ENCODE assay signal across 11 cellular contexts in the genomic region with DNA sequence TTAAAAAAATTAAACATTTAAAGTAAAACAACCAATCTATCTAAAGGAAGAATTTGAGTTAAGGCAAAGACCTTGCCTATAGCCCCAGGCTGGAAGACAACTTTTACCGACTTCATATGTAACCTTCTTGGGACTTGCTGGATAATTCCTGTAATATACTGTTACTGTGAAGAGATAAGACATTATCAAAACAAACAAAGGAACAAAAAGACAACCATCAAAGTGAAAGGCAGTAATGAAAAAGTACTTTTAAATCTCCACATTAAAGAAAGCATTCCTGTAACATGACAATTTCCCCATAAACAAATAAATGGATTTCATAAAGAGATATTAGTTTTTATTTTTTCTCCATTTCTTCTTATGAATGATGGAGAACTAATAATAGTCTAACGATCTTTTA. TPM values are rescaled to one million over a fixed set of nuclear protein-coding genes. Genes with fewer than 3 reads are reported as not detected.
DNase-seq lines count a peak whose midpoint lies in the region; ATAC-seq and TF ChIP-seq lines count a peak whose summit lies in the region.
"Had no signal": no experiment of that assay in that cellular context is flagged by ENCODE, and none has a peak within 500 bp of the region (broad histone marks: within the 10 kb centered on the region; RNA-seq: fewer than 3 reads in every experiment).

No MANE protein-coding gene starts in this region.

- peaks cover 61% of the 10 kb centered on the region for H3K4me1 Mint-ChIP-seq in CD4-positive, alpha-beta T cell (ENCODE audit: low read depth)
- H3K4me1 Mint-ChIP-seq in naive thymus-derived CD4-positive, alpha-beta T cell: peaks cover 38 to 65% (median 58%) of the 10 kb centered on the region in 7 donors
- H3K4me1 Mint-ChIP-seq in WTC11: peaks cover 32% of the 10 kb centered on the region

- no peaks in the 10 kb centered on the region for H3K27me3 ChIP-seq in CD4-positive, alpha-beta T cell (ENCODE audit: control insufficient read depth, insufficient read depth, low read length)
- H3K27me3 ChIP-seq in HUES6 (ENCODE audit: control insufficient read depth, insufficient read depth, low read length): no peaks in the 10 kb centered on the region
- H3K27me3 ChIP-seq in adipocyte (replicated peaks; ENCODE audit: control insufficient read depth, insufficient read depth, low read length): no peaks in the 10 kb centered on the region
- H3K27me3 ChIP-seq in naive thymus-derived CD4-positive, alpha-beta T cell (ENCODE audit: control insufficient read depth in 2 of 2, insufficient read depth in 2 of 2, low read length in 2 of 2): no peaks in the 10 kb centered on the region

- H3K4me1 ChIP-seq in HUES6 (ENCODE audit: control insufficient read depth, insufficient read depth, low read length): peaks cover 14% of the 10 kb centered on the region
- H3K4me1 ChIP-seq in adipocyte (ENCODE audit: control insufficient read depth, insufficient read depth, low read length): peaks cover 12% of the 10 kb centered on the region
- peaks cover 6 to 27% of the 10 kb centered on the region in 2 donors for H3K4me1 ChIP-seq in naive thymus-derived CD4-positive, alpha-beta T cell (ENCODE audit: control insufficient read depth in 2 of 2, insufficient read depth in 2 of 2, low read length in 2 of 2)

- H3K9me3 ChIP-seq in CD4-positive, alpha-beta T cell (ENCODE audit: control insufficient read depth, low read length): no peaks in the 10 kb centered on the region
- H3K9me3 ChIP-seq in HUES6 (ENCODE audit: control insufficient read depth, insufficient read depth, low read depth, low read length): no peaks in the 10 kb centered on the region
- H3K9me3 ChIP-seq in adipocyte (ENCODE audit: control insufficient read depth, low read length): no peaks in the 10 kb centered on the region
- H3K9me3 ChIP-seq in naive thymus-derived CD4-positive, alpha-beta T cell (ENCODE audit: control insufficient read depth in 2 of 3, low read length in 3 of 3): no peaks in the 10 kb centered on the region

- no peaks in the 10 kb centered on the region for H3K36me3 ChIP-seq in HUES6 (ENCODE audit: control insufficient read depth, insufficient read depth, low read length)
- peaks cover 2% of the 10 kb centered on the region for H3K36me3 ChIP-seq in adipocyte (ENCODE audit: control insufficient read depth, insufficient read depth, low read length, severe bottlenecking)
- peaks cover 0 to 6% (median 0%) of the 10 kb centered on the region in 3 experiments for H3K36me3 ChIP-seq in naive thymus-derived CD4-positive, alpha-beta T cell (ENCODE audit: control insufficient read depth in 2 of 3, insufficient read depth in 3 of 3, low read length in 3 of 3)

- H3K4me3 Mint-ChIP-seq in CD4-positive, alpha-beta T cell: peak overlapping the region; percentile 92
- peak overlapping the region; percentile 14 to 97 (median 82) for H3K4me3 Mint-ChIP-seq in naive thymus-derived CD4-positive, alpha-beta T cell
- H3K4me3 Mint-ChIP-seq in WTC11: no peak overlapping the region
- H3K4me3 Mint-ChIP-seq: CD8-positive, alpha-beta T cell had no signal

- in situ Hi-C loops in GM13976 (cut with MboI; ENCODE audit: low sequenced_read_pairs, unreplicated experiment): loop anchor here (25.0 kb wide), 1 partner anchor 437 kb away; no protein-coding TSS in a partner anchor

- no peak for ATAC-seq in CD4-positive, alpha-beta T cell (ENCODE audit: poor library complexity)
- no peak for ATAC-seq in naive thymus-derived CD4-positive, alpha-beta T cell
- ATAC-seq in WTC11: no peak
- no peak for ATAC-seq in HG03039 (IDR thresholded peaks at IDR 0.05; ENCODE audit: unreplicated experiment)
- ATAC-seq: CD8-positive, alpha-beta T cell; Panc1 had no signal

- intact Hi-C loops in CD4-positive, alpha-beta T cell (cut with DNase I, micrococcal nuclease): loop anchor here in 1 of 2 experiments (5.0 to 10.0 kb wide), 4 partner anchors 38 to 575 kb away; no protein-coding TSS in a partner anchor
- intact Hi-C loops in naive thymus-derived CD4-positive, alpha-beta T cell (cut with micrococcal nuclease): loop anchor here (5.0 to 10.0 kb wide), 4 partner anchors 323 to 612 kb away; partner anchors contain the start of genes CRTAP (in 1 of the 2) and GPD1L (in 1 of the 2)

- H3K27ac Mint-ChIP-seq in CD4-positive, alpha-beta T cell: peak overlapping the region; percentile 51
- peak overlapping the region in 2 of 9 donors; percentile 12 to 55 for H3K27ac Mint-ChIP-seq in naive thymus-derived CD4-positive, alpha-beta T cell
- H3K27ac Mint-ChIP-seq in WTC11: no peak overlapping the region
- H3K27ac Mint-ChIP-seq: CD8-positive, alpha-beta T cell had no signal

- H3K9me3 Mint-ChIP-seq in CD4-positive, alpha-beta T cell: no peaks in the 10 kb centered on the region
- peaks cover 0 to 1% (median 0%) of the 10 kb centered on the region in 11 donors for H3K9me3 Mint-ChIP-seq in naive thymus-derived CD4-positive, alpha-beta T cell
- peaks cover 3% of the 10 kb centered on the region; the same call in 1 of the 2 replicates for H3K9me3 Mint-ChIP-seq in WTC11
- H3K9me3 Mint-ChIP-seq: CD8-positive, alpha-beta T cell had no signal

- no peak for TF ChIP-seq CTCF in CD4-positive, alpha-beta T cell (IDR thresholded peaks at IDR 0.05)
- no peak for TF ChIP-seq CTCF in WTC11 (IDR thresholded peaks at IDR 0.05)
- TF ChIP-seq CTCF in GM13976 (IDR thresholded peaks at IDR 0.05; ENCODE audit: borderline replicate concordance, control extremely low read depth, extremely low read depth, insufficient read depth, missing control alignments): no peak

- DNase-seq in CD4-positive, alpha-beta T cell: no peak
- no peak for DNase-seq in adipocyte (ENCODE audit: low read depth)
- no peak for DNase-seq in naive thymus-derived CD4-positive, alpha-beta T cell
- no peak for DNase-seq in WTC11 (ENCODE audit: low spot score)
- DNase-seq in GM13976 (ENCODE audit: low spot score): no peak
- no peak for DNase-seq in stimulated activated CD4-positive, alpha-beta T cell treated with anti-CD3 and anti-CD28 coated beads, Interleukin-4, amount 100 ng/mL, for 1 hour
- DNase-seq: CD8-positive, alpha-beta T cell; NCI-H2171 had no signal

- CTCF ChIA-PET in CD4-positive, alpha-beta T cell (lab: Charles Lee): no interaction called here
- CTCF ChIA-PET in naive thymus-derived CD4-positive, alpha-beta T cell (lab: Charles Lee): interaction anchor here (0.7 kb wide), 1 partner anchor 25 kb away, joined by 3 read pairs; no protein-coding TSS in a partner anchor
- CTCF ChIA-PET in WTC11 (lab: Charles Lee): interaction anchor here (1.0 kb wide), 1 partner anchor 32 kb away, joined by 5 read pairs; no protein-coding TSS in a partner anchor

- H3K9ac ChIP-seq in HUES6 (ENCODE audit: low read length) (no peak overlapping the region), adipocyte (ENCODE audit: low read length) (no peak overlapping the region)

- no peaks in the 10 kb centered on the region for H3K27me3 Mint-ChIP-seq in CD4-positive, alpha-beta T cell
- H3K27me3 Mint-ChIP-seq in naive thymus-derived CD4-positive, alpha-beta T cell: peaks cover 0 to 3% (median 0%) of the 10 kb centered on the region in 5 donors
- no peaks in the 10 kb centered on the region for H3K27me3 Mint-ChIP-seq in WTC11 (ENCODE audit: low read depth)

- POLR2A ChIA-PET in CD4-positive, alpha-beta T cell (lab: Charles Lee): no interaction called here
- POLR2A ChIA-PET in naive thymus-derived CD4-positive, alpha-beta T cell (lab: Charles Lee): interaction anchor here (1.8 kb wide), 1 partner anchor 124 kb away, joined by 5 read pairs; no protein-coding TSS in a partner anchor
- POLR2A ChIA-PET in WTC11 (lab: Charles Lee): no interaction called here

- H3K36me3 Mint-ChIP-seq in CD4-positive, alpha-beta T cell (ENCODE audit: low read depth): peaks cover 48% of the 10 kb centered on the region
- H3K36me3 Mint-ChIP-seq in naive thymus-derived CD4-positive, alpha-beta T cell: peaks cover 4 to 19% (median 12%) of the 10 kb centered on the region in 5 donors
- H3K36me3 Mint-ChIP-seq in WTC11: peaks cover 3% of the 10 kb centered on the region

- no peak overlapping the region for H3K27ac ChIP-seq in CD4-positive, alpha-beta T cell (ENCODE audit: low read depth, low read length)
- no peak overlapping the region for H3K27ac ChIP-seq in HUES6 (ENCODE audit: low read depth, low read length)
- no peak overlapping the region for H3K27ac ChIP-seq in naive thymus-derived CD4-positive, alpha-beta T cell (ENCODE audit: low read depth, low read length)

- H3K4me3 ChIP-seq in HUES6 (ENCODE audit: low read depth, low read length): peak overlapping the region; percentile 97; the same call in 1 of the 2 replicates
- H3K4me3 ChIP-seq in adipocyte (ENCODE audit: low read length): peak overlapping the region; percentile 88
- H3K4me3 ChIP-seq in naive thymus-derived CD4-positive, alpha-beta T cell (ENCODE audit: low read length): no peak overlapping the region

TF ChIP-seq in WTC11, 78 proteins besides CTCF, POLR2A, EP300 and RAD21 (continues in another document):
- TF ChIP-seq ZNF317 (CRISPR knock-in tag; IDR thresholded peaks at IDR 0.05; ENCODE audit: borderline replicate concordance, low read depth): no peak
- TF ChIP-seq, protein P1, sequence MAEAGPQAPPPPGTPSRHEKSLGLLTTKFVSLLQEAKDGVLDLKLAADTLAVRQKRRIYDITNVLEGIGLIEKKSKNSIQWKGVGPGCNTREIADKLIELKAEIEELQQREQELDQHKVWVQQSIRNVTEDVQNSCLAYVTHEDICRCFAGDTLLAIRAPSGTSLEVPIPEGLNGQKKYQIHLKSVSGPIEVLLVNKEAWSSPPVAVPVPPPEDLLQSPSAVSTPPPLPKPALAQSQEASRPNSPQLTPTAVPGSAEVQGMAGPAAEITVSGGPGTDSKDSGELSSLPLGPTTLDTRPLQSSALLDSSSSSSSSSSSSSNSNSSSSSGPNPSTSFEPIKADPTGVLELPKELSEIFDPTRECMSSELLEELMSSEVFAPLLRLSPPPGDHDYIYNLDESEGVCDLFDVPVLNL (CRISPR knock-in tag; IDR thresholded peaks at IDR 0.05; ENCODE audit: borderline replicate concordance, low read depth): no peak
- TF ChIP-seq MXD4 (CRISPR knock-in tag; IDR thresholded peaks at IDR 0.05; ENCODE audit: borderline replicate concordance): no peak
- no peak for TF ChIP-seq GABPB1 (CRISPR knock-in tag; IDR thresholded peaks at IDR 0.05)
- no peak for TF ChIP-seq FOXP1 (CRISPR knock-in tag; IDR thresholded peaks at IDR 0.05; ENCODE audit: borderline replicate concordance)
- TF ChIP-seq NFYB (CRISPR knock-in tag; conservative IDR thresholded peaks at IDR 0.05; ENCODE audit: low read depth): no peak
- TF ChIP-seq ZNF232 (CRISPR knock-in tag; IDR thresholded peaks at IDR 0.05): no peak
- TF ChIP-seq IRF2 (CRISPR knock-in tag; IDR thresholded peaks at IDR 0.05; ENCODE audit: borderline replicate concordance, low read depth): no peak
- TF ChIP-seq ZMAT4 (CRISPR knock-in tag; IDR thresholded peaks at IDR 0.05): no peak

RNA-seq across cellular contexts. Expression of gene CMTM6, which starts 2.4 kb away (rescaled TPM):
- 10 to 100 TPM; 36.5 to 37.8 TPM for total RNA-seq in CD4-positive, alpha-beta T cell
- 10 to 100 TPM; 24.1 to 61.1 (median 38.1) TPM for total RNA-seq in naive thymus-derived CD4-positive, alpha-beta T cell
- 10 to 100 TPM; 30.9 to 48.5 TPM for polyA plus RNA-seq in naive thymus-derived CD4-positive, alpha-beta T cell
- 36.0 to 42.3 TPM (median 39.3 TPM) in 3 replicates for total RNA-seq in WTC11 (2021)
